ENCODE assay signal across 17 cellular contexts in the genomic region with DNA sequence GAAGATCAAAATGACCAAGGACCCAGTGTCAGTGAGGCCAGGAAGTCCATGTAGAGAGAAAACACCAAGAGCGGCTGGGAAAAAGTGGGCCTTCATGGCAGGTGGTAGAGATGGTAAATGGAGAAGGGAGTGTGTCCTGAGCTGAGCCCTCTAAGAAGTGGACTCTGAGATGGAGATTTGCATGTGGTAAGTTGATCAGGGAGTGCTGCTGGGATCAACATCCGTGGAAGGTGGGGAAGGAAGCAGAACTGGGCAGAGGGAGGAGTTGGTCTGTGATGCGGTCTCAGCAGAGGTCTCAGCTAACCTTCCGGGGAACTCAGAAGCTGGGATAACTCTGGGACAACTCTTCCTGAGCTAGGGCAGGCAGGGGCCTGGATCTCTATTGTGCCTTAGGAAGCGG. TPM values are rescaled to one million over a fixed set of nuclear protein-coding genes. Genes with fewer than 3 reads are reported as not detected.
"Had no signal": no experiment of that assay in that cellular context is flagged by ENCODE, and none has a peak within 500 bp of the region (broad histone marks: within the 10 kb centered on the region; RNA-seq: fewer than 3 reads in every experiment).

No MANE protein-coding gene starts in this region.

- H3K4me3 Mint-ChIP-seq: naive thymus-derived CD8-positive, alpha-beta T cell; stimulated activated effector memory CD8-positive, alpha-beta T cell treated with anti-CD3 and anti-CD28 coated beads, Interleukin-12 subunit alpha, Interleukin-12 subunit beta, amount 100 ng/mL, for 72 hours; type B pancreatic cell had no signal

- H3K36me3 Mint-ChIP-seq: naive thymus-derived CD8-positive, alpha-beta T cell; stimulated activated effector memory CD8-positive, alpha-beta T cell treated with anti-CD3 and anti-CD28 coated beads, Interleukin-12 subunit alpha, Interleukin-12 subunit beta, amount 100 ng/mL, for 72 hours; type B pancreatic cell had no signal

- H3K4me1 Mint-ChIP-seq: stimulated activated effector memory CD8-positive, alpha-beta T cell treated with anti-CD3 and anti-CD28 coated beads, Interleukin-12 subunit alpha, Interleukin-12 subunit beta, amount 100 ng/mL, for 72 hours had no signal

- DNase-seq: dermis blood vessel endothelial cell; effector memory CD4-positive, alpha-beta T cell; erythroblast; left lung; mesendoderm; naive thymus-derived CD8-positive, alpha-beta T cell; stimulated activated CD4-positive, alpha-beta T cell treated with anti-CD3 and anti-CD28 coated beads, Interleukin-12 subunit alpha, Interleukin-12 subunit beta, amount 100 ng/mL, for 4 hours; stimulated activated CD4-positive, alpha-beta T cell treated with anti-CD3 and anti-CD28 coated beads, Interleukin-2, amount 100 ng/mL, for 24 hours; stimulated activated CD4-positive, alpha-beta T cell treated with anti-CD3 and anti-CD28 coated beads, Interleukin-4, amount 100 ng/mL, for 24 hours; stimulated activated naive CD4-positive, alpha-beta T cell treated with Interleukin-2 at 50 U/mL for 16 hours; stomach; thyroid gland had no signal

- H3K27ac Mint-ChIP-seq: progenitor cell of endocrine pancreas; stimulated activated effector memory CD8-positive, alpha-beta T cell treated with anti-CD3 and anti-CD28 coated beads, Interleukin-12 subunit alpha, Interleukin-12 subunit beta, amount 100 ng/mL, for 72 hours; type B pancreatic cell had no signal

- H3K9me3 Mint-ChIP-seq: stimulated activated effector memory CD8-positive, alpha-beta T cell treated with anti-CD3 and anti-CD28 coated beads, Interleukin-12 subunit alpha, Interleukin-12 subunit beta, amount 100 ng/mL, for 72 hours; type B pancreatic cell had no signal

- H3K27me3 Mint-ChIP-seq: progenitor cell of endocrine pancreas had no signal

- ATAC-seq: left lung; naive thymus-derived CD8-positive, alpha-beta T cell; sciatic nerve; stimulated activated effector memory CD8-positive, alpha-beta T cell treated with anti-CD3 and anti-CD28 coated beads, Interleukin-12 subunit alpha, Interleukin-12 subunit beta, amount 100 ng/mL, for 72 hours had no signal

RNA-seq across cellular contexts. Expression of a gene that starts 18.9 kb away (rescaled TPM):
- total RNA-seq: myocyte had no signal
